Comparison of ENCODE assay signal across 17 cellular contexts in genomic region chr14:71549421-71549820, GRCh38.
"Had no signal": no experiment of that assay in that cellular context is flagged by ENCODE, and none has a peak within 500 bp of the region (broad histone marks: within the 10 kb centered on the region; RNA-seq: fewer than 3 reads in every experiment).

No MANE protein-coding gene starts in this region.

- DNase-seq: effector memory CD8-positive, alpha-beta T cell; gastrocnemius medialis; heart right ventricle; hypothalamus; kidney glomerular epithelial cell; mesendoderm; naive B cell; nephron progenitor cell; psoas muscle; stimulated activated CD4-positive, alpha-beta T cell treated with anti-CD3 and anti-CD28 coated beads, Interleukin-2, amount 100 ng/mL, for 24 hours; stimulated activated CD4-positive, alpha-beta T cell treated with anti-CD3 and anti-CD28 coated beads, Interleukin-4, amount 100 ng/mL, for 4 hours; stimulated activated naive CD4-positive, alpha-beta T cell treated with Interleukin-2 at 50 U/mL for 16 hours; trophoblast cell had no signal

- H3K36me3 ChIP-seq: esophagus muscularis mucosa, gastrocnemius medialis, heart right ventricle had no signal

- ATAC-seq: effector memory CD8-positive, alpha-beta T cell; gastrocnemius medialis; heart right ventricle; psoas muscle; sciatic nerve had no signal

- H3K4me3 Mint-ChIP-seq: dendritic cell treated with granulocyte-macrophage colony-stimulating factor and Interleukin-4, amounts not matched to agents 40 ng/mL and 50 ng/mL, for 4 days; effector memory CD8-positive, alpha-beta T cell; naive B cell; nephron progenitor cell had no signal

- H3K27me3 Mint-ChIP-seq: dendritic cell treated with granulocyte-macrophage colony-stimulating factor and Interleukin-4, amounts not matched to agents 40 ng/mL and 50 ng/mL, for 4 days; effector memory CD8-positive, alpha-beta T cell; naive B cell had no signal

- H3K27me3 ChIP-seq: esophagus muscularis mucosa, gastrocnemius medialis, heart right ventricle had no signal

- H3K4me3 ChIP-seq: esophagus muscularis mucosa, gastrocnemius medialis, heart right ventricle, psoas muscle had no signal

- H3K27ac ChIP-seq: epithelial cell of prostate, esophagus muscularis mucosa, gastrocnemius medialis, heart right ventricle, psoas muscle had no signal

- H3K36me3 Mint-ChIP-seq: naive B cell had no signal

- H3K27ac Mint-ChIP-seq: dendritic cell treated with granulocyte-macrophage colony-stimulating factor and Interleukin-4, amounts not matched to agents 40 ng/mL and 50 ng/mL, for 4 days; effector memory CD8-positive, alpha-beta T cell; nephron progenitor cell had no signal

- H3K9me3 Mint-ChIP-seq: dendritic cell treated with granulocyte-macrophage colony-stimulating factor and Interleukin-4, amounts not matched to agents 40 ng/mL and 50 ng/mL, for 4 days; effector memory CD8-positive, alpha-beta T cell; naive B cell; nephron progenitor cell had no signal

- H3K9me3 ChIP-seq: esophagus muscularis mucosa, gastrocnemius medialis, heart right ventricle, psoas muscle had no signal

- H3K4me1 ChIP-seq: esophagus muscularis mucosa, gastrocnemius medialis, psoas muscle had no signal
